Comparison of ENCODE assay signal across 1 cellular context in genomic region chr11:64023731-64024710, GRCh38.
A peak's percentile ranks its signal among the peaks of the same experiment; 100 is the strongest.
TF ChIP-seq lines count a peak whose summit lies in the region.

No MANE protein-coding gene starts in this region.

TF ChIP-seq in WTC11, 78 proteins besides CTCF, POLR2A, EP300 and RAD21 (continued from another document):
- TF ChIP-seq STAT6 (CRISPR knock-in tag; conservative IDR thresholded peaks at IDR 0.05; ENCODE audit: low read depth), result no peak
- no peak for TF ChIP-seq MYBL2 (CRISPR knock-in tag; IDR thresholded peaks at IDR 0.05)
- peak; percentile 86 for TF ChIP-seq ZNF423 (CRISPR knock-in tag; IDR thresholded peaks at IDR 0.05)
- peak; percentile 43; the same call in 1 of the 2 replicates for TF ChIP-seq FOXP4 (CRISPR knock-in tag; IDR thresholded peaks at IDR 0.05)
- no peak for TF ChIP-seq NFYB (CRISPR knock-in tag; conservative IDR thresholded peaks at IDR 0.05; ENCODE audit: low read depth)
- TF ChIP-seq ZNF263 (CRISPR knock-in tag; IDR thresholded peaks at IDR 0.05; ENCODE audit: low read depth), result 0 out of 2 replicates have a peak, but pooled peaks have one; percentile 59
- TF ChIP-seq ZNF425 (CRISPR knock-in tag; conservative IDR thresholded peaks at IDR 0.05), result no peak
